In the genomic region with DNA sequence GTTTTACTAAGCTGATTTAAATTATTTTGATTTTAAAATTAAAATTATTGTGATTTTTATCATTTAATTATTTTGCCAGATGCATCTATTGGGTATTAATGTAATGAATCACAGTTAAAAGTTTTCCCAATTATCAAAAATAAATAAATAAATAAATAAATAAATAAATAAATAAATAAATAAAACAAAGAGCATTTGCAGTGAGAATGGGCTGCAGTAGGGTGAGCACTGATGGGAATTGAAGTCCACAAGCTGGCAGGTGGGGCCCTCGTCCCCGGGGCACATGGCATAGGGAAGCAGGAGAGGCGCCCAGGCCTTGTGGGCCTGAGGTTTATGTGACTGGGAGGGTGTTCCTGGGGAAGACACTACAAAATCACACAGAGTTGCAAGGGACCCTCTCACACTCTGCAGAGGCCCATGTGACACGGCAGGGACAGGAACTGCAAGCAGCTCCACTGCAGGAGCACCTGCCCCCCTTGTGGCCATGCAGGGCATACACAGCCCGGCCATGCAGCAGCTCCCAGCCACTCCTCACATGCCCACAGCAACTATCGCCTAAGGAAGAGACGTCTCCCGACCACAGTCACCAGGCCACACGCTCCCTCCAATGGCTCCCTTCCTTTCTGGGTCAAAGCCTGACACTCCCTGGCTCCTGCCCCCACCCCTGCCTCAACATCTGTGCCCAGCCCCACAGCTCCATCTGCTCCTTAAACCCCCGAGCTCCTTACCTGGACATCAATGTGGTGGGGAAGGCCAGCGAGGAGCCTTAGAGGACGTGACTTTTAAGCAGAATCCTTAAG, we compare ENCODE assay signal across 8 cellular contexts.
DNase-seq lines count a peak whose midpoint lies in the region; ATAC-seq and TF ChIP-seq lines count a peak whose summit lies in the region.

No MANE protein-coding gene starts in this region.

- peaks cover 0 to 4% of the 10 kb centered on the region in 2 experiments; a peak in 1 of 4 replicates for H3K4me1 ChIP-seq in SK-N-SH (ENCODE audit: control insufficient read depth in 1 of 2, insufficient read depth in 2 of 2, low read depth in 1 of 2, low read length in 1 of 2)

- TF ChIP-seq RAD21 in SK-N-SH (IDR thresholded peaks at IDR 0.05; ENCODE audit: low read length) = peak; percentile 80

- H4K20me1 ChIP-seq in SK-N-SH (ENCODE audit: insufficient read depth) = no peaks in the 10 kb centered on the region

- POLR2A ChIA-PET in SK-N-SH (lab: Yijun Ruan, JAX) = no interaction called here

- H3K27me3 ChIP-seq in SK-N-SH (ENCODE audit: insufficient read depth) = no peaks in the 10 kb centered on the region

- peak; percentile 96 for ATAC-seq in GM21526 (IDR thresholded peaks at IDR 0.05; ENCODE audit: low FRiP score, unreplicated experiment)

- no peak for TF ChIP-seq EP300 in SK-N-SH (IDR thresholded peaks at IDR 0.05; ENCODE audit: borderline replicate concordance in 1 of 2, low read depth in 1 of 2, low read length in 1 of 2)

- no peaks in the 10 kb centered on the region for H3K79me2 ChIP-seq in SK-N-SH (ENCODE audit: insufficient read depth)

- no peak overlapping the region for H3K27ac ChIP-seq in SK-N-SH (ENCODE audit: low read depth in 2 of 2, low read length in 1 of 2)

- DNase-seq in NCI-H1436 (lab: John Stamatoyannopoulos, UW) (peak; percentile 12), NCI-H1436 treated with DMSO at 0.1 percent for 48 hours (lab: John Stamatoyannopoulos, UW) (no peak), HT1080 (ENCODE audit: low read depth) (peak; percentile 55), SK-N-SH (peak; percentile 90), fibroblast of pulmonary artery (ENCODE audit: low read depth) (peak; percentile 0), retina (peak; percentile 82), NCI-H187 treated with DMSO at 0.1 percent for 48 hours (lab: John Stamatoyannopoulos, UW) (no peak)

- no peak overlapping the region for H2AFZ ChIP-seq in SK-N-SH (ENCODE audit: low read depth)

- no peaks in the 10 kb centered on the region for H3F3A ChIP-seq in SK-N-SH (replicated peaks; ENCODE audit: insufficient read depth)

- no peak overlapping the region for H3K4me2 ChIP-seq in SK-N-SH

- no peaks in the 10 kb centered on the region for H3K9me3 ChIP-seq in SK-N-SH

- 26% methylated on average over 7 of the region's 12 CpGs for WGBS in SK-N-SH (ENCODE audit: low lambda C conversion rate)

- no peak for TF ChIP-seq CTCF in SK-N-SH (IDR thresholded peaks at IDR 0.05)
- no peak for TF ChIP-seq CTCF in fibroblast of pulmonary artery (IDR thresholded peaks at IDR 0.05; ENCODE audit: low read length, missing control alignments)

- H3K9me2 ChIP-seq in SK-N-SH = no peaks in the 10 kb centered on the region

- CTCF ChIA-PET in SK-N-SH (lab: Yijun Ruan, JAX) = interaction anchor here (0.7 to 6.2 kb wide), 53 partner anchors 9 to 539 kb away, joined by 3 to 87 read pairs (median 4); no protein-coding TSS in a partner anchor

- H3K36me3 ChIP-seq in SK-N-SH (replicated peaks in 1 of 2; ENCODE audit: control insufficient read depth in 1 of 2, insufficient read depth in 2 of 2, low read length in 1 of 2) = no peaks in the 10 kb centered on the region

- H3K4me3 ChIP-seq in SK-N-SH (ENCODE audit: low read depth in 2 of 2, low read length in 1 of 2) (no peak overlapping the region), fibroblast of pulmonary artery (replicated peaks; ENCODE audit: low read depth, low read length) (no peak overlapping the region)

- H3K9ac ChIP-seq in SK-N-SH = no peak overlapping the region

TF ChIP-seq in SK-N-SH, 30 proteins besides CTCF, POLR2A, EP300 and RAD21:
- TF ChIP-seq SMC3 (IDR thresholded peaks at IDR 0.05; ENCODE audit: low read depth, low read length) = peak; percentile 71
- TF ChIP-seq MXI1 (IDR thresholded peaks at IDR 0.05; ENCODE audit: low read depth, low read length) = peak; percentile 54; the same call in 1 of the 2 replicates
- TF ChIP-seq CHD2 (IDR thresholded peaks at IDR 0.05; ENCODE audit: low read length, partially characterized antibody) = no peak

Comparison
In these comparisons a context has a peak if more than half of its experiments do, and no peak if none do; other contexts are left out.
1. DNase-seq: peak in NCI-H1436 (single experiment), HT1080 (single experiment), SK-N-SH (single experiment), fibroblast of pulmonary artery (single experiment) and retina (single experiment); none in NCI-H1436 treated with DMSO at 0.1 percent for 48 hours (single experiment) and NCI-H187 treated with DMSO at 0.1 percent for 48 hours (single experiment).